In the genomic region with DNA sequence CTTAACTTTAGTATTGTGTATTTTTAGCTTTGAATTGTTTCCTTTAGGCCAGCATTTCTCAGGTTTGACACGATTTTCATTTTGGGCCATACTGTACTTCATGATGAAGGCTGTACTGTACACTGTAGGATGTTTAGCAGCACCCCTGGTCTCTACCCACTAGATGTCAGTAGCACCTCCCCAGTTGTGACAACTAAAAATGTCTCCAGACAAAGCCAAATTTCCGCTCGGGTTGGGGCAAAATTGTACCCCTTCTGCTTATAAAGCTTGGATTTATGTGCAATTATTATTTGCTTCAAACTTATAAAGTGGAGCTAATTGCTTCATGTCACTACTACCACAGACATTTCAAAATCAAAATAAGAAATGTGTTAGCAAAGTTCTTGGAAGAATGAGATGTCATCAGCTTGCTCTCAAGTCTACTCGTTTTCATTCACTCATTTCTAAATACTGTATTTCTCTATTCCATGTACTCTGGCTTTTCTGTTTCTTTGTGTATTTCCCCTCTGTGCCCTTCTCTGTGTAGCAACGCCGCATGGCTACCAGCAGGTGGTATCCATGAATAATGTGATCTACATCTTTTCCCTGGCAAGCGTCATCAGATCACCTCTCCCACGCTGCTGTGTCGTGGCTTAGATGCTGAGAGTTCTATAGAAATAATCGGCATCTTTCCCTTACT, we compare ENCODE assay signal across 8 cellular contexts. TPM values are rescaled to one million over a fixed set of nuclear protein-coding genes. Genes with fewer than 3 reads are reported as not detected.
DNase-seq lines count a peak whose midpoint lies in the region; ATAC-seq, FAIRE-seq and TF ChIP-seq lines count a peak whose summit lies in the region.

No MANE protein-coding gene starts in this region.

- no peak for FAIRE-seq in kidney (lab: Jason Lieb, UNC)

- peak; percentile 31 for TF ChIP-seq CTCF in kidney (IDR thresholded peaks at IDR 0.05; ENCODE audit: borderline replicate concordance, extremely low read depth, insufficient read depth)

- DNase-seq in EL = peak; percentile 36
- DNase-seq in SK-MEL-5 (ENCODE audit: low read depth, low spot score) = peak; percentile 84
- no peak for DNase-seq in kidney
- DNase-seq in cerebellum (ENCODE audit: low spot score) = no peak
- DNase-seq in NOMO-1 treated with dmso at 0.1 percent for 144 hours (lab: John Stamatoyannopoulos, UW; ENCODE audit: unreplicated experiment) = no peak
- no peak for DNase-seq in left colon
- DNase-seq in OCI-M2 (lab: John Stamatoyannopoulos, UW; ENCODE audit: unreplicated experiment) = no peak

- peak overlapping the region in 1 of 2 donors; percentile 5 for H3K4me3 ChIP-seq in kidney (ENCODE audit: low read length in 2 of 2)

- TF ChIP-seq EP300 in Ishikawa (IDR thresholded peaks at IDR 0.05; ENCODE audit: borderline replicate concordance) = no peak

- no peaks in the 10 kb centered on the region for H3K4me1 ChIP-seq in kidney (ENCODE audit: control insufficient read depth in 1 of 2, insufficient read depth in 1 of 2, low read depth in 1 of 2, low read length in 2 of 2)

- no peak overlapping the region for H3K27ac ChIP-seq in kidney (ENCODE audit: low read depth in 2 of 2, low read length in 2 of 2)

- H3K36me3 ChIP-seq in kidney (ENCODE audit: control insufficient read depth in 1 of 2, insufficient read depth in 2 of 2, low read length in 2 of 2) = no peaks in the 10 kb centered on the region

- TF ChIP-seq RAD21 in Ishikawa (IDR thresholded peaks at IDR 0.05; ENCODE audit: low read depth) = peak; percentile 49

- no peak overlapping the region for H3K9ac ChIP-seq in kidney (ENCODE audit: low read length in 2 of 2)

- intact Hi-C loops in kidney (cut with DNase I) = no loop called here
- intact Hi-C loops in left colon (cut with DNase I, micrococcal nuclease) = no loop called here

- ATAC-seq in left colon = no peak

- in situ Hi-C loops in SK-MEL-5 (cut with HindIII; ENCODE audit: low pct_unique_long_range_greater_than_20kb, low sequenced_read_pairs) = no loop called here

- no peaks in the 10 kb centered on the region for H3K9me3 ChIP-seq in kidney (ENCODE audit: control insufficient read depth in 1 of 2, low read length in 2 of 2)

TF ChIP-seq in Ishikawa, 13 proteins besides CTCF, POLR2A, EP300 and RAD21:
- TF ChIP-seq TEAD4 (IDR thresholded peaks at IDR 0.05) = peak; percentile 33; the same call in 1 of the 2 replicates
- TF ChIP-seq YY1 (IDR thresholded peaks at IDR 0.05; ENCODE audit: low read depth) = no peak

RNA-seq across cellular contexts. Expression of gene CALCR, which starts 47.7 kb away (rescaled TPM):
- total RNA-seq in SK-MEL-5 (2014; rRNA removed; shearing (Covaris generic)) = 0.08 TPM in 1 of 2 replicates, not detected in the other
- 0.04 TPM in 1 of 2 replicates, not detected in the other for polyA plus RNA-seq in SK-MEL-5 (2015; cell fraction: cytosol; rRNA removed)
- polyA plus RNA-seq in SK-MEL-5 (2015; cell fraction: nucleus; rRNA removed) = not detected in 2 replicates
- 5.3 TPM for total RNA-seq in kidney
- polyA plus RNA-seq in kidney (ENCODE audit: insufficient read depth, low read depth, low replicate concordance) = 0.97 TPM
- total RNA-seq in cerebellum = 0.45 TPM
- not detected for total RNA-seq in left colon

Comparison
In these comparisons a context has a peak if more than half of its experiments do, and no peak if none do; other contexts are left out.
1. DNase-seq: peak in EL (single experiment) and SK-MEL-5 (single experiment); none in kidney (single experiment), cerebellum (single experiment), NOMO-1 treated with dmso at 0.1 percent for 144 hours (single experiment), left colon (0 of 2) and OCI-M2 (single experiment).